10 cellular contexts compared by ENCODE assay signal in the genomic region with DNA sequence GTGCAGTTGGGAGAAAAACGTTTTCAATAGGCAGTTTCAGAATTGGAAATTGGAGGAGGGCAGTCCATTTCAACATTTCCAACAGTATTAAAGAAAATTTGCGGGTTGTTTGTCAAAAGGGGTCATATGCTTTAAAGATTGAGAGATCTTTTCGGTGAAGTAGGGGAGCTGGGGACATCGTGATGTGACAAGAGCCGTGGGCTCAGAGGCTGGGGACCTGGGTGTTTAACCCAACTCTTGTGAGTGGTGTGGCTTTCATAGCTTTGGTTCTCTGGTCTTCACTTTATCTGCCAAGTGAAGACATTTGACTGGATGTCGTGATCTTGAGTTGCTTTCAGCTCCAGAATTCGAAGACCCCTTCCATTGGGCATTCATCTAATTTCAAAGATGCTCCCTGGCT.
A peak's percentile ranks its signal among the peaks of the same experiment; 100 is the strongest.
DNase-seq lines count a peak whose midpoint lies in the region; ATAC-seq and TF ChIP-seq lines count a peak whose summit lies in the region.
"Had no signal": no experiment of that assay in that cellular context is flagged by ENCODE, and none has a peak within 500 bp of the region (broad histone marks: within the 10 kb centered on the region; RNA-seq: fewer than 3 reads in every experiment).

No MANE protein-coding gene starts in this region.

- TF ChIP-seq POLR2A in heart left ventricle (IDR thresholded peaks at IDR 0.05), result no peak

- no peaks in the 10 kb centered on the region for H3K27me3 Mint-ChIP-seq in type B pancreatic cell

- TF ChIP-seq CTCF in heart left ventricle (IDR thresholded peaks at IDR 0.05) (no peak), ascending aorta (IDR thresholded peaks at IDR 0.05) (no peak), type B pancreatic cell (conservative IDR thresholded peaks at IDR 0.05) (no peak)

- no peak for ATAC-seq in heart left ventricle
- no peak for ATAC-seq in Right ventricle myocardium superior (ENCODE audit: poor library complexity)
- no peak for ATAC-seq in stimulated activated effector memory CD8-positive, alpha-beta T cell treated with anti-CD3 and anti-CD28 coated beads, Interleukin-12 subunit alpha, Interleukin-12 subunit beta, amount 100 ng/mL, for 72 hours

- intact Hi-C loops in heart left ventricle (cut with DNase I) (loop anchor here in 1 of 10 donors (10.0 kb wide), 1 partner anchor 60 kb away; no protein-coding TSS in a partner anchor), Right ventricle myocardium superior (cut with DNase I) (no loop called here), ascending aorta (cut with DNase I) (loop anchor here (2.0 kb wide), 1 partner anchor 14 kb away; no protein-coding TSS in a partner anchor)

- DNase-seq in heart left ventricle (no peak), Right ventricle myocardium superior (no peak), ascending aorta (ENCODE audit: low spot score in 2 of 2) (no peak), type B pancreatic cell (ENCODE audit: extremely low spot score, unreplicated experiment) (no peak), SIG-M5 (lab: John Stamatoyannopoulos, UW) (no peak), NCI-H1048 (lab: John Stamatoyannopoulos, UW) (no peak)
- no peak for DNase-seq in stimulated activated effector memory CD8-positive, alpha-beta T cell treated with anti-CD3 and anti-CD28 coated beads, Interleukin-12 subunit alpha, Interleukin-12 subunit beta, amount 100 ng/mL, for 72 hours (ENCODE audit: low spot score in 2 of 2)
- DNase-seq: activated naive CD4-positive, alpha-beta T cell; effector CD8-positive, alpha-beta T cell had no signal

- H3K36me3 ChIP-seq in heart left ventricle (no peaks in the 10 kb centered on the region), ascending aorta (no peaks in the 10 kb centered on the region)

- peak overlapping the region; percentile 73 for H3K27ac Mint-ChIP-seq in type B pancreatic cell
- H3K27ac Mint-ChIP-seq in stimulated activated effector memory CD8-positive, alpha-beta T cell treated with anti-CD3 and anti-CD28 coated beads, Interleukin-12 subunit alpha, Interleukin-12 subunit beta, amount 100 ng/mL, for 72 hours, result no peak overlapping the region

- H3K27ac ChIP-seq in heart left ventricle (peak overlapping the region in 7 of 12 donors; percentile 18 to 81 (median 55)), ascending aorta (peak overlapping the region; percentile 65 to 86)

- H3K36me3 Mint-ChIP-seq in type B pancreatic cell, result peaks cover 4% of the 10 kb centered on the region
- H3K36me3 Mint-ChIP-seq in stimulated activated effector memory CD8-positive, alpha-beta T cell treated with anti-CD3 and anti-CD28 coated beads, Interleukin-12 subunit alpha, Interleukin-12 subunit beta, amount 100 ng/mL, for 72 hours, result no peaks in the 10 kb centered on the region

- H3K9me3 ChIP-seq in heart left ventricle, result no peaks in the 10 kb centered on the region
- H3K9me3 ChIP-seq in ascending aorta, result no peaks in the 10 kb centered on the region
- no peaks in the 10 kb centered on the region for H3K9me3 ChIP-seq in mononuclear cell (ENCODE audit: low read depth, low read length)

- H3K27me3 ChIP-seq in heart left ventricle (no peaks in the 10 kb centered on the region), ascending aorta (no peaks in the 10 kb centered on the region), mononuclear cell (ENCODE audit: insufficient read depth, low read length) (no peaks in the 10 kb centered on the region)

- H3K4me1 ChIP-seq in heart left ventricle (peaks cover 0 to 89% (median 54%) of the 10 kb centered on the region in 12 donors), ascending aorta (peaks cover 27 to 75% of the 10 kb centered on the region in 2 donors), mononuclear cell (ENCODE audit: insufficient read depth, low read length) (peaks cover 52% of the 10 kb centered on the region)

- WGBS in heart left ventricle, 4 donors, result 72 to 80% (median 74%) methylated on average over 7 of the region's 7 CpGs

- peak overlapping the region; percentile 70 for H3K4me3 Mint-ChIP-seq in type B pancreatic cell
- H3K4me3 Mint-ChIP-seq in stimulated activated effector memory CD8-positive, alpha-beta T cell treated with anti-CD3 and anti-CD28 coated beads, Interleukin-12 subunit alpha, Interleukin-12 subunit beta, amount 100 ng/mL, for 72 hours, result no peak overlapping the region

- H3K4me3 ChIP-seq in heart left ventricle (no peak overlapping the region), ascending aorta (peak overlapping the region in 1 of 2 donors; percentile 28), mononuclear cell (ENCODE audit: low read length) (peak overlapping the region; percentile 7)

- peaks cover 56% of the 10 kb centered on the region for H3K4me1 Mint-ChIP-seq in type B pancreatic cell (ENCODE audit: unreplicated experiment)
- no peaks in the 10 kb centered on the region for H3K4me1 Mint-ChIP-seq in stimulated activated effector memory CD8-positive, alpha-beta T cell treated with anti-CD3 and anti-CD28 coated beads, Interleukin-12 subunit alpha, Interleukin-12 subunit beta, amount 100 ng/mL, for 72 hours

- no peaks in the 10 kb centered on the region for H3K9me3 Mint-ChIP-seq in type B pancreatic cell
- H3K9me3 Mint-ChIP-seq in stimulated activated effector memory CD8-positive, alpha-beta T cell treated with anti-CD3 and anti-CD28 coated beads, Interleukin-12 subunit alpha, Interleukin-12 subunit beta, amount 100 ng/mL, for 72 hours, result no peaks in the 10 kb centered on the region
